In genomic region chr4:14701896-14702295, GRCh38 we compare ENCODE assay signal across 14 cellular contexts.
"Had no signal": no experiment of that assay in that cellular context is flagged by ENCODE, and none has a peak within 500 bp of the region (broad histone marks: within the 10 kb centered on the region; RNA-seq: fewer than 3 reads in every experiment).

No MANE protein-coding gene starts in this region.

- H3K27ac ChIP-seq: dorsolateral prefrontal cortex, lower lobe of right lung, thyroid gland had no signal

- H3K4me3 ChIP-seq: dorsolateral prefrontal cortex, lower lobe of right lung, thyroid gland had no signal

- H3K4me1 ChIP-seq: thyroid gland had no signal

- H3K9me3 ChIP-seq: lower lobe of right lung, thyroid gland had no signal

- DNase-seq: activated B cell treated with CpG ODN at 0.5 μM for 24 hours; activated CD4-positive, alpha-beta T cell treated with anti-CD3 and anti-CD28 coated beads, Interleukin-2, amount 10 ng/mL, durations not matched to agents 24 days and 14 days; activated CD8-positive, alpha-beta memory T cell treated with anti-CD3 and anti-CD28 coated beads, Interleukin-2, amount 50 U/mL, for 4 hours; activated CD8-positive, alpha-beta T cell treated with anti-CD3 and anti-CD28 coated beads, Interleukin-2, amount 10 ng/mL, durations not matched to agents 7 days and 5 days; activated gamma-delta T cell treated with Interleukin-2 at 50 U/mL for 16 hours; activated T-cell treated with anti-CD3 and anti-CD28 coated beads, Interleukin-2, amount 50 U/mL, for 72 hours; dorsolateral prefrontal cortex; erythroblast; foreskin fibroblast; kidney glomerular epithelial cell; lower lobe of right lung; stimulated activated CD4-positive, alpha-beta T cell treated with anti-CD3 and anti-CD28 coated beads, Interleukin-1b, Interleukin-23, amount 100 ng/mL, for 48 hours; T-helper 17 cell; thyroid gland had no signal

- H3K27me3 ChIP-seq: dorsolateral prefrontal cortex, thyroid gland had no signal

- H3K36me3 ChIP-seq: lower lobe of right lung, thyroid gland had no signal
